In the genomic region with DNA sequence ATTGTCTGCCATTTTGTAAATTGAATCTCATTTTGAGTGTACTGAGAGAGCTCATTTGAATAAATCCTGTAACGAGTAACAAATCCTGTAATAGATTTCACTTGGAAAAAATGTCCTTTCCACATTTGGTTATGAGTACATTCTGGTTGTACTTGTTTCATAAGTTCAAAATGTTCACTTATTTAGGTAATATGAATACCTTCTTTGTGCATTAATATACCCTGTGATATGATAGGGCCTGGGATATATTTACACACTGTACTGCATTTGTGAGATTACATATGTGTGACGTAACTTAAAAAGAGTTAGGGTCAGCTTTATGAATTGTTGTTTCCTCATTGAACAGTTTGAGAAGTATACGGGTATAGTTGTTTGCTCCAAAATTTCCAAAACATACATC, we compare ENCODE assay signal across 18 cellular contexts.
"Had no signal": no experiment of that assay in that cellular context is flagged by ENCODE, and none has a peak within 500 bp of the region (broad histone marks: within the 10 kb centered on the region; RNA-seq: fewer than 3 reads in every experiment).

No MANE protein-coding gene starts in this region.

- H3K4me1 ChIP-seq: SJCRH30 had no signal

- DNase-seq: activated B cell treated with CpG ODN at 0.5 μM for 24 hours; activated naive CD8-positive, alpha-beta T cell treated with anti-CD3 and anti-CD28 coated beads, Interleukin-2, amount 10 ng/mL, durations not matched to agents 7 days and 5 days; anterior cingulate cortex; brain microvascular endothelial cell; cortex of kidney; effector CD4-positive, alpha-beta T cell; foreskin fibroblast; hippocampal formation; SJCRH30; stimulated activated CD4-positive, alpha-beta T cell treated with anti-CD3 and anti-CD28 coated beads, Interleukin-2, amount 100 ng/mL, for 48 hours; stomach; T-helper 2 cell had no signal

- H3K9me3 ChIP-seq: SJCRH30, stomach had no signal

- H3K27me3 Mint-ChIP-seq: activated B cell treated with CpG ODN at 0.5 μM for 24 hours; activated naive CD8-positive, alpha-beta T cell treated with anti-CD3 and anti-CD28 coated beads, Interleukin-2, amount 10 ng/mL, durations not matched to agents 7 days and 5 days; central memory CD8-positive, alpha-beta T cell had no signal

- H3K36me3 ChIP-seq: brain microvascular endothelial cell, thoracic aorta had no signal

- H3K27ac Mint-ChIP-seq: activated B cell treated with CpG ODN at 0.5 μM for 24 hours; activated naive CD8-positive, alpha-beta T cell treated with anti-CD3 and anti-CD28 coated beads, Interleukin-2, amount 10 ng/mL, durations not matched to agents 7 days and 5 days had no signal

- H3K9me3 Mint-ChIP-seq: central memory CD8-positive, alpha-beta T cell had no signal

- H3K27ac ChIP-seq: brain microvascular endothelial cell, parathyroid adenoma, SJCRH30, stomach, thoracic aorta had no signal

- H3K27me3 ChIP-seq: brain microvascular endothelial cell, SJCRH30, stomach had no signal

- FAIRE-seq: endothelial cell of umbilical vein, keratinocyte, TTC549 had no signal

- H3K4me3 Mint-ChIP-seq: activated B cell treated with CpG ODN at 0.5 μM for 24 hours; activated naive CD8-positive, alpha-beta T cell treated with anti-CD3 and anti-CD28 coated beads, Interleukin-2, amount 10 ng/mL, durations not matched to agents 7 days and 5 days; central memory CD8-positive, alpha-beta T cell had no signal

- H3K4me3 ChIP-seq: SJCRH30, stomach, thoracic aorta had no signal

- H2AFZ ChIP-seq: parathyroid adenoma had no signal

- H3K9ac ChIP-seq: parathyroid adenoma had no signal
